Comparison of ENCODE assay signal across 29 cellular contexts in the genomic region with DNA sequence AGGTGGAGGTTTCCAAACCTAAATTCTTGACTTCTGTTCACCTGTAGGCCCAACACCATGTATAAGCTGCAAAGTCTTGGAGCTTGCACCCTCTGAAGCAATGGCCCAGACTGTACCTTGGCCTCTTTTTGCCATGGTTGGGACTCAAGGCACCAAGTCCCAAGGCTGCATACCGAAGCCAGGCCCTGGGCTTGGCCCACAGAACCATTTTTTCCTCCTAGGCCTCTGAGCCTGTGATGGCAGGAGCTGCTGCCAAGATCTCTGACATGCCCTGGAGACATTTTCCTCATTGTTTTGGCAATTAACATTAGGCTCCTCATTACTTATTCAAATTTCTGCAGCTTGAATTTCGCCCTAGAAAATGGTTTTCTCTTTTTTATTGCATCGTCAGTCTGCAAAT.
"Had no signal": no experiment of that assay in that cellular context is flagged by ENCODE, and none has a peak within 500 bp of the region (broad histone marks: within the 10 kb centered on the region; RNA-seq: fewer than 3 reads in every experiment).

No MANE protein-coding gene starts in this region.

- H3K27ac ChIP-seq: neutrophil, ovary, parathyroid adenoma, psoas muscle, right lobe of liver, sigmoid colon, suprapubic skin, testis, tibial artery, transverse colon, upper lobe of right lung, uterus had no signal

- FAIRE-seq: small intestine had no signal

- H3K4me3 ChIP-seq: ovary, psoas muscle, right lobe of liver, sigmoid colon, suprapubic skin, testis, tibial artery, transverse colon, upper lobe of right lung, uterus had no signal

- H3K9me3 ChIP-seq: neutrophil, ovary, psoas muscle, right lobe of liver, testis, upper lobe of right lung, uterus had no signal

- H3K4me1 ChIP-seq: parathyroid adenoma, psoas muscle, right lobe of liver, suprapubic skin, testis, transverse colon, upper lobe of right lung, uterus had no signal

- DNase-seq: naive thymus-derived CD8-positive, alpha-beta T cell; nephron progenitor cell; occipital lobe; ovary; posterior cingulate gyrus; psoas muscle; right cardiac atrium; right lobe of liver; sigmoid colon; small intestine; stimulated activated CD4-positive, alpha-beta T cell treated with anti-CD3 and anti-CD28 coated beads, Interleukin-12 subunit alpha, Interleukin-12 subunit beta, amount 100 ng/mL, for 4 hours; stimulated activated CD4-positive, alpha-beta T cell treated with anti-CD3 and anti-CD28 coated beads, Interleukin-1b, Interleukin-23, amount 100 ng/mL, for 48 hours; stimulated activated CD4-positive, alpha-beta T cell treated with anti-CD3 and anti-CD28 coated beads, Interleukin-4, amount 100 ng/mL, for 1 hour; stimulated activated CD4-positive, alpha-beta T cell treated with anti-CD3 and anti-CD28 coated beads, Interleukin-4, amount 100 ng/mL, for 4 hours; stimulated activated CD8-positive, alpha-beta memory T cell treated with anti-CD3 and anti-CD28 coated beads, Interleukin-4, amount 100 ng/mL, for 48 hours; stimulated activated naive CD4-positive, alpha-beta T cell; stimulated activated naive CD8-positive, alpha-beta T cell treated with anti-CD3 and anti-CD28 coated beads, Interleukin-15, amount 100 ng/mL, for 72 hours; stimulated activated naive CD8-positive, alpha-beta T cell treated with anti-CD3 and anti-CD28 coated beads, Interleukin-15, Interleukin-2, amounts not matched to agents 100 U/mL and 50 U/mL, for 24 hours; substantia nigra; testis; tibial artery; transverse colon; upper lobe of right lung; uterus had no signal

- H3K79me2 ChIP-seq: parathyroid adenoma had no signal

- H3K36me3 ChIP-seq: neutrophil, ovary, right lobe of liver, sigmoid colon, suprapubic skin, tibial artery, transverse colon, upper lobe of right lung, uterus had no signal

- H2AFZ ChIP-seq: parathyroid adenoma had no signal

- ATAC-seq: naive thymus-derived CD8-positive, alpha-beta T cell; natural killer cell treated with Interleukin-12 subunit alpha and Interleukin-12 subunit beta and Interleukin-15 and Interleukin-18, amount 100 ng/mL, for 72 hours; psoas muscle; right cardiac atrium; right lobe of liver; stimulated activated memory B cell treated with anti-CD40 and anti-IgM and Interleukin-4, amounts not matched to agents 10 μg/mL and 1 μg/mL and 100 μg/mL, for 72 hours; stimulated activated naive CD8-positive, alpha-beta T cell treated with anti-CD3 and anti-CD28 coated beads, Interleukin-15, amount 100 ng/mL, for 72 hours; stimulated activated naive CD8-positive, alpha-beta T cell treated with anti-CD3 and anti-CD28 coated beads, Interleukin-15, Interleukin-2, amounts not matched to agents 100 U/mL and 50 U/mL, for 24 hours; upper lobe of right lung had no signal

- H3K9ac ChIP-seq: parathyroid adenoma had no signal

- H3K27me3 ChIP-seq: neutrophil, ovary, right lobe of liver, sigmoid colon, suprapubic skin, testis, tibial artery, transverse colon, upper lobe of right lung, uterus had no signal
